11 cellular contexts compared by ENCODE assay signal in genomic region chr3:193710286-193711164, GRCh38.
"Had no signal": no experiment of that assay in that cellular context is flagged by ENCODE, and none has a peak within 500 bp of the region (broad histone marks: within the 10 kb centered on the region; RNA-seq: fewer than 3 reads in every experiment).

No MANE protein-coding gene starts in this region.

- H3K4me3 ChIP-seq: esophagus squamous epithelium, mucosa of descending colon, psoas muscle, sigmoid colon had no signal

- H3K9me3 ChIP-seq: psoas muscle had no signal

- H3K4me1 ChIP-seq: esophagus squamous epithelium, sigmoid colon had no signal

- ATAC-seq: activated CD4-positive, CD25-positive, alpha-beta regulatory T cell treated with anti-CD3 and anti-CD28 coated beads, Interleukin-2, amount 50 U/mL, for 24 hours; mucosa of descending colon; naive thymus-derived CD8-positive, alpha-beta T cell; psoas muscle had no signal

- H3K27me3 ChIP-seq: esophagus squamous epithelium, sigmoid colon had no signal

- H3K36me3 ChIP-seq: esophagus squamous epithelium, sigmoid colon had no signal

- H3K27ac ChIP-seq: esophagus squamous epithelium, psoas muscle had no signal

- DNase-seq: activated T-cell treated with anti-CD3 and anti-CD28 coated beads, Interleukin-2, amount 50 U/mL, for 1 hour; esophagus squamous epithelium; foreskin fibroblast; mucosa of descending colon; naive thymus-derived CD8-positive, alpha-beta T cell; psoas muscle; sigmoid colon; stimulated activated naive CD4-positive, alpha-beta T cell; T-helper 2 cell; trophoblast cell had no signal
